Comparison of ENCODE assay signal across 8 cellular contexts in the genomic region with DNA sequence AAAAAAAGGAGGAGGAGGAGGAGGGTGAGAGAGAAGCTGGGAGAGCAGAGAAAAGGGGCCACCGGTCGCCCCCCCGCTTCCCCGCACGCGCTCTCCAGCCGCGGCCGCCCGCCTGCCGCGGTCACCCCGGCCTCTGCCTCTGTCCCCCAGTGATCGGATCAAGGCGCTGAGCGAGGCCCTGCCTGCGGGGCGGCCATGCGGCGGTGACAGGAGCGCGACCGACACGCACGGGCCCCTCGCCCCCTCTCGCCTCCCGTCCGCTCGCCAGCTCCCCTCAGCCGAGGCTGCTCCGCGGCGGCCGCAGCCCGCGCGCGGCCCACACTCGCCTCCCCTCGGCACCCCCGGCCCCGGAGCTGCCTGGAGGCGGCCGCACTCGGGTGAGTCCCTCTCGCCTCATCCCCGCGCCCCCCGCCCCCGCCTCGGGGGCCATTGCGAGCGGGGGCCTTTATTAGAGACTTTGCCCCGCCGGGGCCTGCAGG. TPM values are rescaled to one million over a fixed set of nuclear protein-coding genes. Genes with fewer than 3 reads are reported as not detected.
DNase-seq lines count a peak whose midpoint lies in the region; FAIRE-seq and TF ChIP-seq lines count a peak whose summit lies in the region.

Gene GTF2I (plus strand): TSS at position 27 of the 479 bp plus-strand sequence. CDS start 31,411 bp downstream, outside the sequence.

- no peaks in the 10 kb centered on the region for H3K36me3 ChIP-seq in GM23248 (ENCODE audit: low read depth)
- peaks cover 2% of the 10 kb centered on the region for H3K36me3 ChIP-seq in astrocyte (ENCODE audit: insufficient read depth, low read length)
- H3K36me3 ChIP-seq in iPS-15b (ENCODE audit: control insufficient read depth, insufficient read depth, low read length) = no peaks in the 10 kb centered on the region
- no peaks in the 10 kb centered on the region for H3K36me3 ChIP-seq in small intestine (ENCODE audit: control insufficient read depth in 2 of 2, insufficient read depth in 2 of 2, low read length in 2 of 2)

- WGBS in GM23248 (ENCODE audit: low coverage in 1 of 2, low lambda C conversion rate in 2 of 2, missing lambda C conversion rate in 2 of 2), 2 experiments = 1 to 2% methylated on average over 24 to 34 of the region's 56 CpGs
- WGBS in small intestine, 3 donors = 0 to 1% (median 0%) methylated on average over 13 to 56 of the region's 56 CpGs

- no peaks in the 10 kb centered on the region for H3K27me3 Mint-ChIP-seq in astrocyte (ENCODE audit: low read depth, unreplicated experiment)

- H3K27ac Mint-ChIP-seq in astrocyte (ENCODE audit: unreplicated experiment) = peak within 1 kb of the TSS; percentile 96

- H3K4me1 Mint-ChIP-seq in astrocyte (ENCODE audit: low read depth, unreplicated experiment) = peaks cover 33% of the 10 kb centered on the region

- H3K9ac ChIP-seq in GM23248 = peak within 1 kb of the TSS; percentile 94
- H3K9ac ChIP-seq in astrocyte (ENCODE audit: low read length) = peak within 1 kb of the TSS; percentile 96
- peak within 1 kb of the TSS; percentile 97 for H3K9ac ChIP-seq in iPS-15b (ENCODE audit: low read depth, low read length)

- no peaks in the 10 kb centered on the region for H3K9me3 Mint-ChIP-seq in astrocyte (ENCODE audit: unreplicated experiment)

- H4K20me1 ChIP-seq in GM23248 (ENCODE audit: insufficient read depth) (peaks cover under 1% of the 10 kb centered on the region; the same call in 1 of the 2 replicates), astrocyte (ENCODE audit: insufficient read depth, low read length) (peaks cover 42% of the 10 kb centered on the region)

- no peak for TF ChIP-seq CTCF in GM12864 (IDR thresholded peaks at IDR 0.05; ENCODE audit: low read depth, low read length, missing control alignments)
- TF ChIP-seq CTCF in astrocyte (IDR thresholded peaks at IDR 0.05; ENCODE audit: insufficient read depth, low read depth, low read length) = no peak

- DNase-seq in GM12864 (ENCODE audit: low read depth) (no peak), GM23248 (no peak), M059J (ENCODE audit: low read depth) (no peak), astrocyte (ENCODE audit: low read depth) (no peak), small intestine (no peak), midbrain (lab: John Stamatoyannopoulos, UW) (no peak), UCSD-AML1 (lab: John Stamatoyannopoulos, UW; ENCODE audit: unreplicated experiment) (no peak)

- FAIRE-seq in astrocyte (lab: Jason Lieb, UNC) = no peak
- FAIRE-seq in small intestine (lab: Jason Lieb, UNC) = no peak

- H3K79me2 ChIP-seq in GM23248 (ENCODE audit: insufficient read depth) (peaks cover 46% of the 10 kb centered on the region), astrocyte (ENCODE audit: insufficient read depth, low read length) (peaks cover 47% of the 10 kb centered on the region)

- H3K4me3 ChIP-seq in GM12864 (ENCODE audit: low read depth, low read length) = peak within 1 kb of the TSS; percentile 85
- peak within 1 kb of the TSS; percentile 78 for H3K4me3 ChIP-seq in GM23248
- H3K4me3 ChIP-seq in astrocyte (ENCODE audit: insufficient read depth, low read depth, low read length) = peak within 1 kb of the TSS; percentile 80
- H3K4me3 ChIP-seq in iPS-15b (ENCODE audit: low read depth, low read length) = peak within 1 kb of the TSS; percentile 85
- peak within 1 kb of the TSS; percentile 93 to 99 for H3K4me3 ChIP-seq in small intestine (ENCODE audit: low read depth in 1 of 2, low read length in 2 of 2)

- H3K36me3 Mint-ChIP-seq in astrocyte (ENCODE audit: low read depth, unreplicated experiment) = peaks cover 9% of the 10 kb centered on the region

- peak within 1 kb of the TSS; percentile 96 for H3K4me3 Mint-ChIP-seq in astrocyte (ENCODE audit: unreplicated experiment)

- H3F3A ChIP-seq in GM23248 (ENCODE audit: insufficient read depth) = peaks cover 33% of the 10 kb centered on the region

- no peaks in the 10 kb centered on the region for H3K9me2 ChIP-seq in GM23248 (ENCODE audit: insufficient read depth)

- H2AFZ ChIP-seq in GM23248 = peak within 1 kb of the TSS; percentile 86
- peak within 1 kb of the TSS; percentile 84 for H2AFZ ChIP-seq in astrocyte (ENCODE audit: low read depth, low read length)

- peaks cover 31% of the 10 kb centered on the region for H3K4me1 ChIP-seq in GM23248 (ENCODE audit: insufficient read depth)
- peaks cover 38% of the 10 kb centered on the region for H3K4me1 ChIP-seq in astrocyte (ENCODE audit: insufficient read depth, low read length)
- H3K4me1 ChIP-seq in iPS-15b (ENCODE audit: control insufficient read depth, insufficient read depth, low read length) = peaks cover 19% of the 10 kb centered on the region
- H3K4me1 ChIP-seq in small intestine (ENCODE audit: control insufficient read depth in 2 of 2, insufficient read depth in 1 of 2, low read depth in 1 of 2, low read length in 1 of 2) = peaks cover 0 to 4% of the 10 kb centered on the region in 2 donors

- H3K9me3 ChIP-seq in GM23248 (ENCODE audit: low read depth) (no peaks in the 10 kb centered on the region), astrocyte (ENCODE audit: insufficient read depth, low read depth, low read length) (no peaks in the 10 kb centered on the region), iPS-15b (ENCODE audit: control insufficient read depth, insufficient read depth, low read length) (no peaks in the 10 kb centered on the region), small intestine (ENCODE audit: control insufficient read depth, low read depth) (no peaks in the 10 kb centered on the region)

- H3K27ac ChIP-seq in GM23248 (peak within 1 kb of the TSS; percentile 77), astrocyte (ENCODE audit: low read depth, low read length) (peak within 1 kb of the TSS; percentile 93), small intestine (ENCODE audit: low read depth in 1 of 2, low read length in 1 of 2) (peak within 1 kb of the TSS; percentile 93 to 94)

- H3K27me3 ChIP-seq in GM23248 (replicated peaks; ENCODE audit: insufficient read depth) (no peaks in the 10 kb centered on the region), astrocyte (ENCODE audit: insufficient read depth, low read length) (no peaks in the 10 kb centered on the region), iPS-15b (ENCODE audit: control insufficient read depth, insufficient read depth, low read length) (no peaks in the 10 kb centered on the region), small intestine (ENCODE audit: control insufficient read depth in 2 of 2, insufficient read depth in 2 of 2, low read length in 2 of 2) (no peaks in the 10 kb centered on the region)

- H3K4me2 ChIP-seq in GM23248 (ENCODE audit: unreplicated experiment) (peak within 1 kb of the TSS; percentile 87), astrocyte (ENCODE audit: low read length) (peak within 1 kb of the TSS; percentile 99)

- in situ Hi-C loops in GM23248 (cut with MboI) = no loop called here

RNA-seq across cellular contexts. Expression of gene GTF2I, which starts in this region (rescaled TPM):
- 76.0 and 80.2 TPM in 2 replicates for total RNA-seq in GM23248 (2014; rRNA removed; shearing (Covaris generic))
- polyA plus RNA-seq in GM23248 (2016; fragmentation: Nextera tagmentation; extraction: Ambion mirVana) (90.9 and 91.7 TPM in 2 replicates), small intestine (10 to 100 TPM; 21.6 to 33.7 (median 25.9) TPM)
- total RNA-seq in M059J (2014; rRNA removed; shearing (Covaris generic)) = 92.8 and 156 TPM in 2 replicates
- total RNA-seq in astrocyte = 162 and 168 TPM in 2 replicates
